Comparison of ENCODE assay signal across 12 cellular contexts in the genomic region with DNA sequence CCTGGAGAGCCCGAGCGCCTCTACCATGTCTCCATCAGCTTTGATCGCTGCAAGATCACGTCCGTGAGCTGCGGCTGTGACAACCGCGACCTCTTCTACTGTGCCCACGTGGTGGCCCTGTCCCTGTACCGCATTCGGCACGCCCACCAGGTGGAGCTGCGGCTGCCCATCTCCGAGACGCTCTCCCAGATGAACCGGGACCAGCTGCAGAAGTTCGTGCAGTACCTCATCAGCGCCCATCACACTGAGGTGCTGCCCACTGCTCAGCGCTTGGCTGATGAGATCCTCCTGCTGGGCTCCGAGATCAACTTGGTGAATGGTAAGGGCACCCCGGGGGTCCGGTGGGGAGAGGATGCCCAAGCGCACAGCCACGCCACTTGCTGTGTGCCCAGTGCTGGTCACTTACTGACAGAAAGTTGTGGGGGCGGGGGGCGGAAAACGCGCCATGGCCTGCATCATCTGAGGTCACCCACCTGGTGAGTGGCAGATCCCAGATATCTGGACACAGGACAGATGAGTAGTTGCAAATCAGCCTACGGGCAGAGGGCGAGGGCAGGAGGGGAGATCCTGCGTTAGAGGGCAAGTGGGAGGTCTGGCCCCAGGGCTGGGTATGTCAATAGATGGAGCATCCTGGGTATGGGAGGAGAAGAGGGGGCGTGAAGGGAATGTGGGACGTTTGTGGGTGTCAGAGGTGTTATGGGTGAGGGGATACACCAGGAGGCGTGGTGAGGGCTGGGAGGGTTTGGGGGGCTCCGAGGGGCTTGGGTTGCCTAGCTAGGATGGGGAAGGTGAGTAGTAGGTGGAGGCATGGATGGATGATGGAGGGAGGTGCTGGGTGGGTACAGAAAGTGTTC. TPM values are rescaled to one million over a fixed set of nuclear protein-coding genes. Genes with fewer than 3 reads are reported as not detected.
DNase-seq lines count a peak whose midpoint lies in the region; ATAC-seq and TF ChIP-seq lines count a peak whose summit lies in the region.
"Had no signal": no experiment of that assay in that cellular context is flagged by ENCODE, and none has a peak within 500 bp of the region (broad histone marks: within the 10 kb centered on the region; RNA-seq: fewer than 3 reads in every experiment).

No MANE protein-coding gene starts in this region.

- H3K9me3 Mint-ChIP-seq in activated T-helper 17 cell treated with anti-CD3 and anti-CD28 coated beads, Interleukin-2, amount 50 U/mL, for 72 hours, result no peaks in the 10 kb centered on the region
- no peaks in the 10 kb centered on the region for H3K9me3 Mint-ChIP-seq in T-helper 2 cell treated with Interferon-gamma antibody and Interleukin-4, amounts not matched to agents 5 μg/mL and 100 μg/mL, for 36 hours

- peaks cover 12% of the 10 kb centered on the region for H3K36me3 ChIP-seq in thoracic aorta
- H3K36me3 ChIP-seq in breast epithelium, result no peaks in the 10 kb centered on the region

- intact Hi-C loops in left ventricle myocardium superior (cut with micrococcal nuclease), result no loop called here
- intact Hi-C loops in breast epithelium (cut with DNase I; ENCODE audit: low total_unique reads), result no loop called here

- H3K27me3 Mint-ChIP-seq in activated T-helper 17 cell treated with anti-CD3 and anti-CD28 coated beads, Interleukin-2, amount 50 U/mL, for 72 hours, result no peaks in the 10 kb centered on the region
- H3K27me3 Mint-ChIP-seq in T-helper 2 cell treated with Interferon-gamma antibody and Interleukin-4, amounts not matched to agents 5 μg/mL and 100 μg/mL, for 36 hours (ENCODE audit: low read depth), result no peaks in the 10 kb centered on the region
- H3K27me3 Mint-ChIP-seq: activated naive CD8-positive, alpha-beta T cell had no signal

- peaks cover 8% of the 10 kb centered on the region for H3K36me3 Mint-ChIP-seq in activated T-helper 17 cell treated with anti-CD3 and anti-CD28 coated beads, Interleukin-2, amount 50 U/mL, for 72 hours (ENCODE audit: low read depth)
- peaks cover 4% of the 10 kb centered on the region for H3K36me3 Mint-ChIP-seq in T-helper 2 cell treated with Interferon-gamma antibody and Interleukin-4, amounts not matched to agents 5 μg/mL and 100 μg/mL, for 36 hours (ENCODE audit: low read depth)

- H3K9me3 ChIP-seq in thoracic aorta (no peaks in the 10 kb centered on the region), breast epithelium (no peaks in the 10 kb centered on the region)

- H3K27ac ChIP-seq in thoracic aorta (no peak overlapping the region), breast epithelium (no peak overlapping the region)
- H3K27ac ChIP-seq: HL-60 had no signal

- H3K27ac Mint-ChIP-seq in activated T-helper 17 cell treated with anti-CD3 and anti-CD28 coated beads, Interleukin-2, amount 50 U/mL, for 72 hours, result no peak overlapping the region
- no peak overlapping the region for H3K27ac Mint-ChIP-seq in T-helper 2 cell treated with Interferon-gamma antibody and Interleukin-4, amounts not matched to agents 5 μg/mL and 100 μg/mL, for 36 hours
- H3K27ac Mint-ChIP-seq: activated naive CD8-positive, alpha-beta T cell had no signal

- TF ChIP-seq POLR2A in breast epithelium (IDR thresholded peaks at IDR 0.05), result no peak

- DNase-seq in activated CD4-positive, alpha-beta T cell treated with anti-CD3 and anti-CD28 coated beads for 48 hours, result peak; percentile 21
- no peak for DNase-seq in activated CD4-positive, alpha-beta T cell treated with anti-CD3 and anti-CD28 coated beads, Interleukin-2, amount 50 U/mL, for 4 hours
- DNase-seq in left ventricle myocardium superior, result peak; percentile 70
- DNase-seq in thoracic aorta (ENCODE audit: low spot score), result no peak
- DNase-seq in breast epithelium (ENCODE audit: low spot score in 2 of 2), result no peak
- no peak for DNase-seq in T-helper 2 cell treated with Interferon-gamma antibody and Interleukin-4, amounts not matched to agents 5 μg/mL and 100 μg/mL, for 36 hours (ENCODE audit: low spot score)
- DNase-seq: NCI-H2171, T1000 had no signal

- H3K4me3 ChIP-seq in thoracic aorta (no peak overlapping the region), breast epithelium (no peak overlapping the region)

- H3K4me1 ChIP-seq in thoracic aorta (ENCODE audit: control insufficient read depth in 1 of 2, low read depth in 2 of 2) (no peaks in the 10 kb centered on the region), breast epithelium (no peaks in the 10 kb centered on the region)

- peak; percentile 29 for ATAC-seq in activated T-helper 17 cell treated with anti-CD3 and anti-CD28 coated beads, Interleukin-2, amount 50 U/mL, for 72 hours (replicated peaks)
- ATAC-seq in left ventricle myocardium superior, result peak; percentile 84
- ATAC-seq in thoracic aorta (ENCODE audit: insufficient number of reproducible peaks, low FRiP score, low read depth), result no peak
- no peak for ATAC-seq in HG03432 (IDR thresholded peaks at IDR 0.05; ENCODE audit: unreplicated experiment)

- TF ChIP-seq CTCF in thoracic aorta (IDR thresholded peaks at IDR 0.05), result peak; percentile 23
- no peak for TF ChIP-seq CTCF in breast epithelium (IDR thresholded peaks at IDR 0.05)

- no peak overlapping the region for H3K4me3 Mint-ChIP-seq in activated T-helper 17 cell treated with anti-CD3 and anti-CD28 coated beads, Interleukin-2, amount 50 U/mL, for 72 hours
- no peak overlapping the region for H3K4me3 Mint-ChIP-seq in T-helper 2 cell treated with Interferon-gamma antibody and Interleukin-4, amounts not matched to agents 5 μg/mL and 100 μg/mL, for 36 hours
- H3K4me3 Mint-ChIP-seq: activated naive CD8-positive, alpha-beta T cell had no signal

- no peaks in the 10 kb centered on the region for H3K4me1 Mint-ChIP-seq in activated T-helper 17 cell treated with anti-CD3 and anti-CD28 coated beads, Interleukin-2, amount 50 U/mL, for 72 hours
- H3K4me1 Mint-ChIP-seq in T-helper 2 cell treated with Interferon-gamma antibody and Interleukin-4, amounts not matched to agents 5 μg/mL and 100 μg/mL, for 36 hours (ENCODE audit: low read depth), result no peaks in the 10 kb centered on the region

- H3K27me3 ChIP-seq in thoracic aorta (replicated peaks; ENCODE audit: insufficient read depth) (no peaks in the 10 kb centered on the region), breast epithelium (no peaks in the 10 kb centered on the region)

RNA-seq across cellular contexts. Expression of a gene that starts 9.8 kb away (rescaled TPM):
- 10 to 100 TPM in 1 of 2 donors, 1 to 10 TPM in 1; 5.4 to 10.6 TPM for total RNA-seq in activated T-helper 17 cell treated with anti-CD3 and anti-CD28 coated beads, Interleukin-2, amount 50 U/mL, for 72 hours
- 2.3 TPM for total RNA-seq in left ventricle myocardium superior
- total RNA-seq in thoracic aorta, result 10 to 100 TPM in 1 of 2 donors, 1 to 10 TPM in 1; 9.5 to 11.8 TPM
- total RNA-seq in breast epithelium, result 1 to 10 TPM; 1.1 to 8.5 (median 6.9) TPM

RNA-seq across cellular contexts. Expression of a gene that starts 30.8 kb away (rescaled TPM):
- 100 to 1,000 TPM in 1 of 2 donors, 10 to 100 TPM in 1; 76.7 to 127 TPM for total RNA-seq in activated T-helper 17 cell treated with anti-CD3 and anti-CD28 coated beads, Interleukin-2, amount 50 U/mL, for 72 hours
- total RNA-seq in left ventricle myocardium superior, result 91.1 TPM
- 100 to 1,000 TPM; 114 to 128 TPM for total RNA-seq in thoracic aorta
- 100 to 1,000 TPM; 134 to 175 (median 137) TPM for total RNA-seq in breast epithelium

RNA-seq across cellular contexts. Expression of a gene that starts 40.7 kb away (rescaled TPM):
- 10 to 100 TPM; 45.3 to 53.7 TPM for total RNA-seq in activated T-helper 17 cell treated with anti-CD3 and anti-CD28 coated beads, Interleukin-2, amount 50 U/mL, for 72 hours
- total RNA-seq in left ventricle myocardium superior (13.7 TPM), thoracic aorta (10 to 100 TPM; 54.6 to 63.0 TPM), breast epithelium (10 to 100 TPM; 45.9 to 72.4 (median 71.4) TPM)

Comparison
In these comparisons a context has a peak if more than half of its experiments do, and no peak if none do; other contexts are left out.
1. DNase-seq: peak in activated CD4-positive, alpha-beta T cell treated with anti-CD3 and anti-CD28 coated beads for 48 hours (single experiment) and left ventricle myocardium superior (single experiment); none in activated CD4-positive, alpha-beta T cell treated with anti-CD3 and anti-CD28 coated beads, Interleukin-2, amount 50 U/mL, for 4 hours (0 of 2), thoracic aorta (single experiment), breast epithelium (0 of 2) and T-helper 2 cell treated with Interferon-gamma antibody and Interleukin-4, amounts not matched to agents 5 μg/mL and 100 μg/mL, for 36 hours (single experiment).
2. ATAC-seq: peak in activated T-helper 17 cell treated with anti-CD3 and anti-CD28 coated beads, Interleukin-2, amount 50 U/mL, for 72 hours (single experiment) and left ventricle myocardium superior (single experiment); none in thoracic aorta (single experiment) and HG03432 (single experiment).